In the genomic region with DNA sequence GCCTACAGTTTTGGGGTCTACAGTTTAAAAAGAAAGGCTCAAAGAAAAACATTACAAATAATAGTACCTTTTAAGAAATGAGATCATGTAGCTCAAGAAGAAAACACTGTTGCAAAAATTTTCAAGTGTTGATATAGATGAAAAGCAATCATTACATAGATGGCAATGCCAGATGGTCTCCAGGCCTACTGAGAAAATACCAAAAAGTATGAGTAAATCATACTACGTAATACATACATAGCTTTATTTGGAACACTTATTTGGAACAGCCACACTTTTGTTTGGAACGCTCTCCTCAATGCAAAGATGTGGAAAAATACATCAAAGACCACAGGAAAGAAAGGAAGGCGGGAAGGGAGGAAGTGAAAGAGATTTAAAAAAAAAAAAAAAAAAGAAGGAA, we compare ENCODE assay signal across 17 cellular contexts. TPM values are rescaled to one million over a fixed set of nuclear protein-coding genes. Genes with fewer than 3 reads are reported as not detected.
A peak's percentile ranks its signal among the peaks of the same experiment; 100 is the strongest.
DNase-seq lines count a peak whose midpoint lies in the region; ATAC-seq and TF ChIP-seq lines count a peak whose summit lies in the region.
"Had no signal": no experiment of that assay in that cellular context is flagged by ENCODE, and none has a peak within 500 bp of the region (broad histone marks: within the 10 kb centered on the region; RNA-seq: fewer than 3 reads in every experiment).

No MANE protein-coding gene starts in this region.

- ATAC-seq in GM21576 (IDR thresholded peaks at IDR 0.05; ENCODE audit: unreplicated experiment) (no peak), GM21619 (IDR thresholded peaks at IDR 0.05; ENCODE audit: unreplicated experiment) (no peak)
- ATAC-seq: HCT116 had no signal

- no peak overlapping the region for H3K4me3 Mint-ChIP-seq in CD4-positive, alpha-beta memory T cell
- H3K4me3 Mint-ChIP-seq: IgD-negative memory B cell had no signal

- DNase-seq in DMS153 treated with DMSO at 0.1 percent for 48 hours (lab: John Stamatoyannopoulos, UW; ENCODE audit: unreplicated experiment) (peak; percentile 53), DMS153 (lab: John Stamatoyannopoulos, UW) (no peak), SHP77 treated with DMSO at 0.1 percent for 48 hours (lab: John Stamatoyannopoulos, UW) (peak; percentile 49), SHP77 (lab: John Stamatoyannopoulos, UW) (no peak), astrocyte of the spinal cord (ENCODE audit: low read depth, low spot score) (peak; percentile 13)
- DNase-seq in CD4-positive, alpha-beta memory T cell, result no peak
- DNase-seq: DMS79, GDM1, KG1 had no signal

- no peak overlapping the region for H3K4me3 ChIP-seq in astrocyte of the spinal cord (ENCODE audit: low read depth, low read length)
- H3K4me3 ChIP-seq in CD4-positive, alpha-beta memory T cell (ENCODE audit: low read length in 2 of 2), result no peak overlapping the region
- H3K4me3 ChIP-seq: BLaER1 had no signal

- in situ Hi-C loops in astrocyte of the spinal cord (cut with HindIII; ENCODE audit: low sequenced_read_pairs), result no loop called here

- no peak overlapping the region for H3K27ac Mint-ChIP-seq in CD4-positive, alpha-beta memory T cell
- H3K27ac Mint-ChIP-seq: IgD-negative memory B cell had no signal

- CTCF ChIA-PET in CD4-positive, alpha-beta memory T cell (lab: Charles Lee; ENCODE audit: partially characterized antibody), result no interaction called here

- H3K27ac ChIP-seq in CD4-positive, alpha-beta memory T cell (ENCODE audit: low read depth, low read length), result no peak overlapping the region
- H3K27ac ChIP-seq: 22Rv1, BLaER1 had no signal

- POLR2A ChIA-PET in CD4-positive, alpha-beta memory T cell (lab: Charles Lee; ENCODE audit: partially characterized antibody), result no interaction called here

- no peaks in the 10 kb centered on the region for H3K36me3 Mint-ChIP-seq in CD4-positive, alpha-beta memory T cell
- H3K36me3 Mint-ChIP-seq: IgD-negative memory B cell had no signal

- intact Hi-C loops in CD4-positive, alpha-beta memory T cell (cut with micrococcal nuclease), result no loop called here

- no peaks in the 10 kb centered on the region for H3K4me1 Mint-ChIP-seq in CD4-positive, alpha-beta memory T cell
- H3K4me1 Mint-ChIP-seq: IgD-negative memory B cell had no signal

- no peaks in the 10 kb centered on the region for H3K9me3 ChIP-seq in CD4-positive, alpha-beta memory T cell (ENCODE audit: control insufficient read depth in 1 of 2, low read length in 2 of 2)

- H3K36me3 ChIP-seq in CD4-positive, alpha-beta memory T cell (ENCODE audit: insufficient read depth, low read length), result no peaks in the 10 kb centered on the region
- H3K36me3 ChIP-seq: BLaER1 had no signal

- TF ChIP-seq CTCF in astrocyte of the spinal cord (IDR thresholded peaks at IDR 0.05; ENCODE audit: low read depth, low read length), result no peak

- peaks cover 2 to 17% (median 11%) of the 10 kb centered on the region in 8 donors for H3K9me3 Mint-ChIP-seq in CD4-positive, alpha-beta memory T cell

- no peaks in the 10 kb centered on the region for H3K27me3 Mint-ChIP-seq in CD4-positive, alpha-beta memory T cell
- H3K27me3 Mint-ChIP-seq: IgD-negative memory B cell had no signal

- no peaks in the 10 kb centered on the region for H3K4me1 ChIP-seq in CD4-positive, alpha-beta memory T cell (ENCODE audit: insufficient read depth, low read length)
- H3K4me1 ChIP-seq: BLaER1 had no signal

- no peaks in the 10 kb centered on the region for H3K27me3 ChIP-seq in CD4-positive, alpha-beta memory T cell (ENCODE audit: insufficient read depth, low read length)
- H3K27me3 ChIP-seq: BLaER1 had no signal

RNA-seq across cellular contexts. Expression of a gene that starts 44.1 kb away (rescaled TPM):
- total RNA-seq in CD4-positive, alpha-beta memory T cell, result not detected
- not detected for polyA plus RNA-seq in CD4-positive, alpha-beta memory T cell
- total RNA-seq: A673, HT-29 had no signal
- polyA plus RNA-seq: IgD-negative memory B cell had no signal

Comparison
In these comparisons a context has a peak if more than half of its experiments do, and no peak if none do; other contexts are left out.
1. DNase-seq: peak in DMS153 treated with DMSO at 0.1 percent for 48 hours (single experiment), SHP77 treated with DMSO at 0.1 percent for 48 hours (single experiment) and astrocyte of the spinal cord (single experiment); none in DMS153 (single experiment), SHP77 (0 of 2) and CD4-positive, alpha-beta memory T cell (0 of 5).